ENCODE assay signal across 8 cellular contexts in genomic region chr6:28884423-28885148, GRCh38. TPM values are rescaled to one million over a fixed set of nuclear protein-coding genes. Genes with fewer than 3 reads are reported as not detected.
DNase-seq lines count a peak whose midpoint lies in the region; ATAC-seq and TF ChIP-seq lines count a peak whose summit lies in the region.

No MANE protein-coding gene starts in this region.

- H4K20me1 ChIP-seq in MM.1S (ENCODE audit: insufficient read depth, low read length) = no peaks in the 10 kb centered on the region

- peaks cover 24% of the 10 kb centered on the region for H3K4me1 Mint-ChIP-seq in central memory CD8-positive, alpha-beta T cell
- H3K4me1 Mint-ChIP-seq in osteocyte (ENCODE audit: unreplicated experiment) = peaks cover 10% of the 10 kb centered on the region

- H3K36me3 ChIP-seq in MM.1S (replicated peaks; ENCODE audit: insufficient read depth, low read length) = no peaks in the 10 kb centered on the region
- H3K36me3 ChIP-seq in upper lobe of left lung = no peaks in the 10 kb centered on the region

- ATAC-seq in central memory CD8-positive, alpha-beta T cell (replicated peaks; ENCODE audit: extremely low read depth, poor library complexity, severe bottlenecking) = peak; percentile 81
- ATAC-seq in upper lobe of left lung (ENCODE audit: low FRiP score in 2 of 2) = no peak
- no peak for ATAC-seq in HG03095 (IDR thresholded peaks at IDR 0.05; ENCODE audit: unreplicated experiment)

- H3K4me2 ChIP-seq in MM.1S (ENCODE audit: low read depth, low read length) = no peak overlapping the region

- H3K4me3 Mint-ChIP-seq in central memory CD8-positive, alpha-beta T cell = peak overlapping the region; percentile 77
- H3K4me3 Mint-ChIP-seq in osteocyte (ENCODE audit: unreplicated experiment) = no peak overlapping the region

- H2AFZ ChIP-seq in MM.1S (ENCODE audit: low read length) = no peak overlapping the region

- TF ChIP-seq CTCF in MM.1S (IDR thresholded peaks at IDR 0.05; ENCODE audit: low read length) = no peak
- no peak for TF ChIP-seq CTCF in upper lobe of left lung (IDR thresholded peaks at IDR 0.05)
- TF ChIP-seq CTCF in osteocyte (IDR thresholded peaks at IDR 0.05) = no peak
- TF ChIP-seq CTCF in GM13976 (IDR thresholded peaks at IDR 0.05; ENCODE audit: borderline replicate concordance, control extremely low read depth, extremely low read depth, insufficient read depth, missing control alignments) = no peak

- H3K9me2 ChIP-seq in MM.1S (replicated peaks; ENCODE audit: insufficient read depth, low read length) = no peaks in the 10 kb centered on the region

- no peaks in the 10 kb centered on the region; the same call in 1 of the 2 replicates for H3K27me3 ChIP-seq in MM.1S (replicated peaks; ENCODE audit: insufficient read depth, low read length)
- H3K27me3 ChIP-seq in upper lobe of left lung = no peaks in the 10 kb centered on the region

- H3K27ac ChIP-seq in MM.1S (ENCODE audit: low read length) (no peak overlapping the region), upper lobe of left lung (no peak overlapping the region)

- no peak for TF ChIP-seq EP300 in upper lobe of left lung (IDR thresholded peaks at IDR 0.05)

- H3K4me3 ChIP-seq in MM.1S (ENCODE audit: low read length) (no peak overlapping the region), upper lobe of left lung (peak overlapping the region in 1 of 4 donors; percentile 2)

- H3K9me3 ChIP-seq in MM.1S (replicated peaks; ENCODE audit: insufficient read depth, low read length) (no peaks in the 10 kb centered on the region), upper lobe of left lung (peaks cover 0 to 7% (median 0%) of the 10 kb centered on the region in 4 donors)

- no peak overlapping the region for H3K9ac ChIP-seq in MM.1S (ENCODE audit: low read length)

- H3K36me3 Mint-ChIP-seq in central memory CD8-positive, alpha-beta T cell (ENCODE audit: insufficient read depth) = peaks cover 31% of the 10 kb centered on the region
- H3K36me3 Mint-ChIP-seq in osteocyte (ENCODE audit: unreplicated experiment) = no peaks in the 10 kb centered on the region

- H3K79me2 ChIP-seq in MM.1S (ENCODE audit: low read length) = no peaks in the 10 kb centered on the region

- H3F3A ChIP-seq in MM.1S (ENCODE audit: insufficient read depth, low read length) = no peaks in the 10 kb centered on the region

- in situ Hi-C loops in GM13976 (cut with MboI; ENCODE audit: low sequenced_read_pairs, unreplicated experiment) = no loop called here

- DNase-seq in MM.1S (peak; percentile 33), upper lobe of left lung (no peak), osteocyte (ENCODE audit: extremely low spot score, unreplicated experiment) (no peak), GM13976 (ENCODE audit: low spot score) (no peak)
- DNase-seq in activated CD4-positive, alpha-beta T cell treated with anti-CD3 and anti-CD28 coated beads for 1 hour = peak; percentile 65
- peak; percentile 65 to 86 for DNase-seq in central memory CD8-positive, alpha-beta T cell (ENCODE audit: low spot score in 2 of 2)
- DNase-seq in stimulated activated CD8-positive, alpha-beta memory T cell treated with anti-CD3 and anti-CD28 coated beads, Interleukin-4, amount 100 ng/mL, for 48 hours = peak; percentile 78

- 67 to 80% methylated on average over 10 to 13 of the region's 18 CpGs for WGBS in upper lobe of left lung, 2 donors

- peaks cover 9% of the 10 kb centered on the region for H3K27me3 Mint-ChIP-seq in central memory CD8-positive, alpha-beta T cell
- H3K27me3 Mint-ChIP-seq in osteocyte (ENCODE audit: unreplicated experiment) = peaks cover 19% of the 10 kb centered on the region

- peak overlapping the region; percentile 47 for H3K27ac Mint-ChIP-seq in central memory CD8-positive, alpha-beta T cell (ENCODE audit: low read depth)
- no peak overlapping the region for H3K27ac Mint-ChIP-seq in osteocyte (ENCODE audit: unreplicated experiment)

- H3K9me3 Mint-ChIP-seq in central memory CD8-positive, alpha-beta T cell = no peaks in the 10 kb centered on the region
- H3K9me3 Mint-ChIP-seq in osteocyte (ENCODE audit: unreplicated experiment) = no peaks in the 10 kb centered on the region

- H3K4me1 ChIP-seq in MM.1S (ENCODE audit: low read length) (no peaks in the 10 kb centered on the region; the same call in 1 of the 2 replicates), upper lobe of left lung (peaks cover 0 to 6% (median 2%) of the 10 kb centered on the region in 4 donors)

- TF ChIP-seq POLR2A in upper lobe of left lung (IDR thresholded peaks at IDR 0.05) = peak in 1 of 4 donors; percentile 28

RNA-seq across cellular contexts. Expression of gene TRIM27, which starts 39.2 kb away (rescaled TPM):
- total RNA-seq in upper lobe of left lung (10 to 100 TPM; 45.8 to 90.1 (median 55.5) TPM), osteocyte (55.7 and 58.3 TPM in 2 replicates)

Comparison
In these comparisons a context has a peak if more than half of its experiments do, and no peak if none do; other contexts are left out.
1. DNase-seq: peak in MM.1S (single experiment), activated CD4-positive, alpha-beta T cell treated with anti-CD3 and anti-CD28 coated beads for 1 hour (single experiment), central memory CD8-positive, alpha-beta T cell (2 of 2) and stimulated activated CD8-positive, alpha-beta memory T cell treated with anti-CD3 and anti-CD28 coated beads, Interleukin-4, amount 100 ng/mL, for 48 hours (single experiment); none in upper lobe of left lung (0 of 2), osteocyte (single experiment) and GM13976 (single experiment).